In the genomic region with DNA sequence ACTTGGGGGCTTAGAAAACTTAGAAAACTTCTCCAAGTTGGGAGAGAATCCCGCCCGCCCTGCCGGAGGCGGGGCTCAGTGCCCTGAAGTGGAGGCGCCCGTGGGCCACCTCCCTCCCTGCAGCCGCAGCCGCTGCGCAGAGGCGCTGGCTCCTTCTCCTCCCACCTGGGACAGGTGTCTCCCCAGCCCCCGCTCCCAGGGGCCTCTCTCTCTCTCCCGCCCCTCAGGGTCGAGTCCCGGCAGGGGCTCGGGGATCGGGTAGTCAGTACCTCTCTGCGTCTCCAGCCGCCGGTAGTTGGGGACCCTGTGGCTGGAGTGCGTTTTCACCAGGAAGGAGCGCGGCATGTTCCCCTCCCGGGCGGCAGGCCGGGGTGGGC, we compare ENCODE assay signal across 7 cellular contexts. TPM values are rescaled to one million over a fixed set of nuclear protein-coding genes. Genes with fewer than 3 reads are reported as not detected.
DNase-seq lines count a peak whose midpoint lies in the region; ATAC-seq and TF ChIP-seq lines count a peak whose summit lies in the region.

No MANE protein-coding gene starts in this region.

- no peaks in the 10 kb centered on the region for H3K9me3 ChIP-seq in SJSA1 (replicated peaks)
- H3K9me3 ChIP-seq in ectodermal cell (ENCODE audit: control insufficient read depth, low read length) = no peaks in the 10 kb centered on the region

- H3K4me1 ChIP-seq in SJSA1 (replicated peaks) (peaks cover 21% of the 10 kb centered on the region), ectodermal cell (ENCODE audit: control insufficient read depth, insufficient read depth, low read length) (no peaks in the 10 kb centered on the region)

- H3K9me3 Mint-ChIP-seq in naive thymus-derived CD8-positive, alpha-beta T cell = no peaks in the 10 kb centered on the region

- POLR2A ChIA-PET in naive thymus-derived CD8-positive, alpha-beta T cell (lab: Charles Lee) = interaction anchor here (2.2 to 6.1 kb wide), 3 partner anchors 11 to 20 kb away, joined by 14 to 96 read pairs (median 17); a partner anchor contains a TSS

- peaks cover 14 to 64% (median 46%) of the 10 kb centered on the region in 4 donors for H3K4me1 Mint-ChIP-seq in naive thymus-derived CD8-positive, alpha-beta T cell

- H3K27ac ChIP-seq in SJSA1 (no peak overlapping the region), ectodermal cell (ENCODE audit: insufficient read depth, low read depth, low read length, poor library complexity, severe bottlenecking) (no peak overlapping the region)

- DNase-seq in SJSA1 (ENCODE audit: low read depth in 1 of 2, low spot score in 2 of 2) = no peak
- DNase-seq in naive thymus-derived CD8-positive, alpha-beta T cell = peak in 7 of 10 donors; percentile 30 to 58 (median 44)
- DNase-seq in cerebellar nuclear complex (lab: John Stamatoyannopoulos, UW) = no peak
- no peak for DNase-seq in EL

- H3K36me3 ChIP-seq in SJSA1 (no peaks in the 10 kb centered on the region), ectodermal cell (ENCODE audit: control insufficient read depth, insufficient read depth, low read length) (no peaks in the 10 kb centered on the region)

- ATAC-seq in GM18505 (IDR thresholded peaks at IDR 0.05; ENCODE audit: unreplicated experiment) = peak; percentile 6
- ATAC-seq in HG02759 (IDR thresholded peaks at IDR 0.05; ENCODE audit: unreplicated experiment) = peak; percentile 8
- peak; percentile 49 to 60 for ATAC-seq in naive thymus-derived CD8-positive, alpha-beta T cell

- H3K27ac Mint-ChIP-seq in naive thymus-derived CD8-positive, alpha-beta T cell = peak overlapping the region in 6 of 10 donors; percentile 47 to 86 (median 72)

- no peaks in the 10 kb centered on the region for H3K27me3 Mint-ChIP-seq in naive thymus-derived CD8-positive, alpha-beta T cell

- peak overlapping the region; percentile 75 to 90 (median 82) for H3K4me3 Mint-ChIP-seq in naive thymus-derived CD8-positive, alpha-beta T cell

- peaks cover 0 to 1% (median 0%) of the 10 kb centered on the region in 3 donors for H3K36me3 Mint-ChIP-seq in naive thymus-derived CD8-positive, alpha-beta T cell

- WGBS in ectodermal cell, 2 experiments = 1% methylated on average over 25 of the region's 25 CpGs

- peak overlapping the region; percentile 24 for H3K4me3 ChIP-seq in SJSA1
- peak overlapping the region; percentile 28 for H3K4me3 ChIP-seq in ectodermal cell (ENCODE audit: insufficient read depth, low read depth, low read length)

- no peak for TF ChIP-seq POLR2A in GM18505 (IDR thresholded peaks at IDR 0.05; ENCODE audit: borderline replicate concordance, extremely low read depth, insufficient read depth, insufficient read length)

- peaks cover 41% of the 10 kb centered on the region for H3K27me3 ChIP-seq in SJSA1 (replicated peaks)
- peaks cover 71% of the 10 kb centered on the region for H3K27me3 ChIP-seq in ectodermal cell (ENCODE audit: control insufficient read depth, insufficient read depth, low read length, poor library complexity, severe bottlenecking)

RNA-seq across cellular contexts. Expression of a gene that starts 0.3 kb away (rescaled TPM):
- 0.05 TPM in 1 of 2 replicates, not detected in the other for total RNA-seq in SJSA1 (2014; rRNA removed; shearing (Covaris generic))
- polyA plus RNA-seq in ectodermal cell (2013, experiment 1 of 4) = 0.22 TPM
- 0.32 TPM for polyA plus RNA-seq in ectodermal cell (2013, experiment 2 of 4)
- polyA plus RNA-seq in ectodermal cell (2013, experiment 3 of 4) = not detected
- polyA plus RNA-seq in ectodermal cell (2013, experiment 4 of 4) = 0.45 TPM
- total RNA-seq in naive thymus-derived CD8-positive, alpha-beta T cell = 1 to 10 TPM; 2.3 to 2.5 TPM
- polyA plus RNA-seq in naive thymus-derived CD8-positive, alpha-beta T cell = 1 to 10 TPM; 3.3 to 6.1 (median 5.3) TPM

RNA-seq across cellular contexts. Expression of a gene that starts 20.2 kb away (rescaled TPM):
- 25.0 and 32.4 TPM in 2 replicates for total RNA-seq in SJSA1 (2014; rRNA removed; shearing (Covaris generic))
- polyA plus RNA-seq in ectodermal cell (2013, experiment 1 of 4) = 36.8 TPM
- 33.2 TPM for polyA plus RNA-seq in ectodermal cell (2013, experiment 2 of 4)
- 30.4 TPM for polyA plus RNA-seq in ectodermal cell (2013, experiment 3 of 4)
- 34.9 TPM for polyA plus RNA-seq in ectodermal cell (2013, experiment 4 of 4)
- total RNA-seq in naive thymus-derived CD8-positive, alpha-beta T cell = 100 to 1,000 TPM; 209 to 230 TPM
- 100 to 1,000 TPM in 2 of 3 donors, 10 to 100 TPM in 1; 79.4 to 104 (median 101) TPM for polyA plus RNA-seq in naive thymus-derived CD8-positive, alpha-beta T cell

RNA-seq across cellular contexts. Expression of a gene that starts 20.3 kb away (rescaled TPM):
- 17.9 and 20.4 TPM in 2 replicates for total RNA-seq in SJSA1 (2014; rRNA removed; shearing (Covaris generic))
- 15.0 TPM for polyA plus RNA-seq in ectodermal cell (2013, experiment 1 of 4)
- polyA plus RNA-seq in ectodermal cell (2013, experiment 2 of 4) = 14.6 TPM
- 16.7 TPM for polyA plus RNA-seq in ectodermal cell (2013, experiment 3 of 4)
- 15.0 TPM for polyA plus RNA-seq in ectodermal cell (2013, experiment 4 of 4)
- total RNA-seq in naive thymus-derived CD8-positive, alpha-beta T cell = 10 to 100 TPM; 28.7 to 31.5 TPM
- polyA plus RNA-seq in naive thymus-derived CD8-positive, alpha-beta T cell = 10 to 100 TPM; 16.9 to 21.9 (median 19.0) TPM

RNA-seq across cellular contexts. Expression of a gene that starts 23.2 kb away (rescaled TPM):
- total RNA-seq in SJSA1 (2014; rRNA removed; shearing (Covaris generic)) = 38.4 and 42.6 TPM in 2 replicates
- 63.8 TPM for polyA plus RNA-seq in ectodermal cell (2013, experiment 1 of 4)
- polyA plus RNA-seq in ectodermal cell (2013, experiment 2 of 4) = 57.7 TPM
- polyA plus RNA-seq in ectodermal cell (2013, experiment 3 of 4) = 32.9 TPM
- 37.4 TPM for polyA plus RNA-seq in ectodermal cell (2013, experiment 4 of 4)
- total RNA-seq in naive thymus-derived CD8-positive, alpha-beta T cell = 10 to 100 TPM; 40.2 to 42.7 TPM
- polyA plus RNA-seq in naive thymus-derived CD8-positive, alpha-beta T cell = 10 to 100 TPM; 14.4 to 20.4 (median 18.5) TPM

RNA-seq across cellular contexts. Expression of a gene that starts 35.2 kb away (rescaled TPM):
- total RNA-seq in SJSA1 (2014; rRNA removed; shearing (Covaris generic)) = not detected in 2 replicates
- 70.9 TPM for polyA plus RNA-seq in ectodermal cell (2013, experiment 1 of 4)
- 74.3 TPM for polyA plus RNA-seq in ectodermal cell (2013, experiment 2 of 4)
- polyA plus RNA-seq in ectodermal cell (2013, experiment 3 of 4) = 66.9 TPM
- polyA plus RNA-seq in ectodermal cell (2013, experiment 4 of 4) = 74.6 TPM
- total RNA-seq in naive thymus-derived CD8-positive, alpha-beta T cell = 100 to 1,000 TPM; 231 to 235 TPM
- polyA plus RNA-seq in naive thymus-derived CD8-positive, alpha-beta T cell = 100 to 1,000 TPM; 625 to 787 (median 649) TPM

Comparison
In these comparisons a context has a peak if more than half of its experiments do, and no peak if none do; other contexts are left out.
1. DNase-seq: peak in naive thymus-derived CD8-positive, alpha-beta T cell (7 of 10); none in SJSA1 (0 of 2), cerebellar nuclear complex (0 of 2) and EL (single experiment).
2. Peak in every context shown above with its lines, with median percentiles within 50 percentile points of each other: ATAC-seq.